20 cellular contexts compared by ENCODE assay signal in genomic region chr4:6332669-6333050, GRCh38.
"Had no signal": no experiment of that assay in that cellular context is flagged by ENCODE, and none has a peak within 500 bp of the region (broad histone marks: within the 10 kb centered on the region; RNA-seq: fewer than 3 reads in every experiment).

No MANE protein-coding gene starts in this region.

- H3K9me3 ChIP-seq: suprapubic skin, testis, thoracic aorta, thyroid gland, transverse colon, uterus, vagina had no signal

- H3K36me3 ChIP-seq: stomach, thoracic aorta, thyroid gland, tibial artery, tibial nerve, transverse colon, upper lobe of left lung, uterus, vagina had no signal

- ATAC-seq: stimulated activated effector memory CD8-positive, alpha-beta T cell treated with anti-CD3 and anti-CD28 coated beads, Interleukin-12 subunit alpha, Interleukin-12 subunit beta, amount 100 ng/mL, for 72 hours; stimulated activated memory B cell treated with anti-CD40 and anti-IgM and Interleukin-4, amounts not matched to agents 10 μg/mL and 1 μg/mL and 100 μg/mL, for 72 hours; stimulated activated naive B cell treated with anti-CD40 and anti-IgM and Interleukin-4, amounts not matched to agents 10 μg/mL and 1 μg/mL and 100 μg/mL, for 72 hours; stimulated activated naive CD8-positive, alpha-beta T cell treated with anti-CD3 and anti-CD28 coated beads, Interleukin-15, amount 100 ng/mL, for 72 hours; stimulated activated naive CD8-positive, alpha-beta T cell treated with anti-CD3 and anti-CD28 coated beads, Interleukin-15, Interleukin-2, amounts not matched to agents 100 U/mL and 50 U/mL, for 24 hours had no signal

- H3K27me3 ChIP-seq: testis, thyroid gland, upper lobe of left lung, uterus, vagina had no signal

- H3K27ac ChIP-seq: stomach, suprapubic skin, testis, thoracic aorta, thyroid gland, tibial artery, tibial nerve, transverse colon, upper lobe of left lung, uterus, vagina had no signal

- DNase-seq: stimulated activated CD4-positive, alpha-beta T cell treated with anti-CD3 and anti-CD28 coated beads, Interleukin-4, amount 100 ng/mL, for 1 hour; stimulated activated naive B cell treated with anti-CD40 and anti-IgM and Interleukin-4, amounts not matched to agents 10 μg/mL and 1 μg/mL and 100 μg/mL, for 72 hours; stimulated activated naive CD4-positive, alpha-beta T cell; stimulated activated naive CD4-positive, alpha-beta T cell treated with Interleukin-2 at 50 U/mL for 16 hours; tibial artery; upper lobe of left lung; uterus had no signal

- H3K4me1 ChIP-seq: suprapubic skin, testis, thyroid gland, tibial artery, transverse colon, uterus, vagina had no signal

- H3K4me3 ChIP-seq: stomach, suprapubic skin, testis, thoracic aorta, thyroid gland, tibial artery, tibial nerve, transverse colon, upper lobe of left lung, uterus, vagina had no signal

- FAIRE-seq: urothelium cell line had no signal
